In genomic region chr20:30291064-30291379, GRCh38 we compare ENCODE assay signal across 1 cellular context.
TF ChIP-seq lines count a peak whose summit lies in the region.
"Not testable (repeated sequence)": the region's sequence is repeated elsewhere in the genome, so short reads cannot be mapped to it uniquely, and the experiment has no call there.

No MANE protein-coding gene starts in this region.

TF ChIP-seq in K562, 482 proteins besides CTCF, POLR2A, EP300 and RAD21:
- TF ChIP-seq BCOR (IDR thresholded peaks at IDR 0.05) (peak; percentile 3; the same call in 1 of the 2 replicates), ASH1L (IDR thresholded peaks at IDR 0.05; ENCODE audit: borderline replicate concordance, low read depth, partially characterized antibody) (peak; percentile 30), DPF2 (IDR thresholded peaks at IDR 0.05) (peak; percentile 71; the same call in 1 of the 2 replicates), MGA (IDR thresholded peaks at IDR 0.05) (peak; percentile 30; the same call in 1 of the 2 replicates), HMBOX1 (IDR thresholded peaks at IDR 0.05) (peak; percentile 57), NFIC (IDR thresholded peaks at IDR 0.05) (0 out of 2 replicates have a peak, but pooled peaks have one; percentile 19), NR2C1 (IDR thresholded peaks at IDR 0.05) (0 out of 2 replicates have a peak, but pooled peaks have one; percentile 12), CEBPB (tag; IDR thresholded peaks at IDR 0.05) (0 out of 2 replicates have a peak, but pooled peaks have one; percentile 29), TAL1 (IDR thresholded peaks at IDR 0.05) (peak; percentile 33; the same call in 1 of the 2 replicates), KDM1A (IDR thresholded peaks at IDR 0.05) (peak; percentile 35 to 46; a peak in 3 of 4 replicates), CBFA2T3 (IDR thresholded peaks at IDR 0.05) (peak; percentile 79), TRIM24 (IDR thresholded peaks at IDR 0.05) (peak in 1 of 2 experiments; percentile 46; a peak in 1 of 4 replicates), NBN (IDR thresholded peaks at IDR 0.05; ENCODE audit: low read depth) (0 out of 2 replicates have a peak, but pooled peaks have one; percentile 6), TCF3 (CRISPR knock-in tag; IDR thresholded peaks at IDR 0.05) (peak; percentile 51; the same call in 1 of the 2 replicates), ARID1B (IDR thresholded peaks at IDR 0.05) (peak; percentile 59; the same call in 1 of the 2 replicates), FOXK2 (conservative IDR thresholded peaks at IDR 0.05 in 1 of 2, IDR thresholded peaks at IDR 0.05 in 1 of 2; ENCODE audit: low read depth in 2 of 2) (peak in 1 of 2 experiments; percentile 35; a peak in 2 of 4 replicates), CBFA2T2 (conservative IDR thresholded peaks at IDR 0.05) (peak; percentile 65)
- TF ChIP-seq NR2C1 (tag; IDR thresholded peaks at IDR 0.05) = not testable (repeated sequence)
